Comparison of ENCODE assay signal across 2 cellular contexts in genomic region chr7:65429642-65430343, GRCh38.
TF ChIP-seq lines count a peak whose summit lies in the region.

No MANE protein-coding gene starts in this region.

TF ChIP-seq in K562, 482 proteins besides CTCF, POLR2A, EP300 and RAD21 (continued from another document and continues in another):
- TF ChIP-seq CEBPG (CRISPR knock-in tag; IDR thresholded peaks at IDR 0.05) (0 out of 2 replicates have a peak, but pooled peaks have one; percentile 6), CEBPG (tag; conservative IDR thresholded peaks at IDR 0.05 in 1 of 2, IDR thresholded peaks at IDR 0.05 in 1 of 2) (no peak), MLX (CRISPR knock-in tag; conservative IDR thresholded peaks at IDR 0.05) (0 out of 4 replicates have a peak, but pooled peaks of 1 of the 2 experiments have one; percentile 38), MEIS2 (IDR thresholded peaks at IDR 0.05; ENCODE audit: partially characterized antibody) (peak; percentile 1), RHOXF2B (CRISPR knock-in tag; conservative IDR thresholded peaks at IDR 0.05) (no peak), PHTF2 (CRISPR knock-in tag; IDR thresholded peaks at IDR 0.05) (no peak), TEAD4 (IDR thresholded peaks at IDR 0.05; ENCODE audit: low read length) (no peak), TEAD4 (CRISPR knock-in tag; IDR thresholded peaks at IDR 0.05; ENCODE audit: borderline replicate concordance) (peak; percentile 26; the same call in 1 of the 2 replicates), XRCC4 (IDR thresholded peaks at IDR 0.05; ENCODE audit: extremely low read depth, insufficient read depth, insufficient read length) (no peak), IRF2 (CRISPR knock-in tag; IDR thresholded peaks at IDR 0.05) (peak; percentile 80), MGA (IDR thresholded peaks at IDR 0.05) (no peak; the same call in 1 of the 2 replicates), CAMTA2 (CRISPR knock-in tag; conservative IDR thresholded peaks at IDR 0.05) (no peak), ZNF561 (CRISPR knock-in tag; conservative IDR thresholded peaks at IDR 0.05) (no peak), ZFP1 (CRISPR knock-in tag; IDR thresholded peaks at IDR 0.05) (no peak), POLR2AphosphoS5 (IDR thresholded peaks at IDR 0.05; ENCODE audit: control insufficient read depth, insufficient read depth, low read depth, low read length) (no peak)

TF ChIP-seq in neural cell, 6 proteins besides CTCF, POLR2A, EP300 and RAD21 (continued from another document):
- TF ChIP-seq TAF1 (IDR thresholded peaks at IDR 0.05; ENCODE audit: low read depth): no peak
- TF ChIP-seq POLR2AphosphoS5 (IDR thresholded peaks at IDR 0.05): no peak
- no peak for TF ChIP-seq SMC3 (conservative IDR thresholded peaks at IDR 0.05; ENCODE audit: poor library complexity)
- no peak for TF ChIP-seq REST (IDR thresholded peaks at IDR 0.05; ENCODE audit: borderline replicate concordance)
